In genomic region chr12:102155206-102155605, GRCh38 we compare ENCODE assay signal across 6 cellular contexts. TPM values are rescaled to one million over a fixed set of nuclear protein-coding genes. Genes with fewer than 3 reads are reported as not detected.
"Had no signal": no experiment of that assay in that cellular context is flagged by ENCODE, and none has a peak within 500 bp of the region (broad histone marks: within the 10 kb centered on the region; RNA-seq: fewer than 3 reads in every experiment).

No MANE protein-coding gene starts in this region.

RNA-seq across cellular contexts. Expression of gene PMCH, which starts 42.4 kb away (rescaled TPM):
- total RNA-seq: HepG2, HT-29, HT1080, IMR-90, K562 had no signal
- polyA plus RNA-seq: HepG2, IgD-negative memory B cell, IMR-90 had no signal
